11 cellular contexts compared by ENCODE assay signal in the genomic region with DNA sequence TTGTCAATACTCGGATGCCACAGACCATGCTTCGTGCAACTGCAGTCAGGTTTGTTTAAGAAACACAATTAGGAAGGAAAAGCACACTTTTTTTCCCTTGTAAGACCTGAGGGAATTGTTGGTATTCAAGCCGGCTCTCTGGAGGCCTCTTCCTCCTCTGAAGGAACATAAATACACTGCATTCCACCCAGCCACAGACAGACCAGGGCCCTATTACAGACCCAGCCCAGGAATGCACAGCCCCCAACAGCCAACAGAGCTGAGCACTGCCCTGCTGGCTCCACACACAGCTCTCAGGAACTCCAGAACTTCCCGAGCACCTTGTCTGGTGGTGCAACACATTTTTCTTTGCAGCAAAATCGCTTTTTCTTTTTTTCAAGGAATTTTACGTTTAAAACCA.
A peak's percentile ranks its signal among the peaks of the same experiment; 100 is the strongest.
DNase-seq lines count a peak whose midpoint lies in the region; ATAC-seq and TF ChIP-seq lines count a peak whose summit lies in the region.
"Had no signal": no experiment of that assay in that cellular context is flagged by ENCODE, and none has a peak within 500 bp of the region (broad histone marks: within the 10 kb centered on the region; RNA-seq: fewer than 3 reads in every experiment).

No MANE protein-coding gene starts in this region.

- H3K4me2 ChIP-seq in mesenchymal stem cell (ENCODE audit: low read length, poor library complexity, severe bottlenecking): no peak overlapping the region

- no peak overlapping the region for H2BK12ac ChIP-seq in mesenchymal stem cell (ENCODE audit: low read length in 2 of 2)

- no peaks in the 10 kb centered on the region for H3K79me1 ChIP-seq in mesenchymal stem cell (replicated peaks; ENCODE audit: low read length, poor library complexity, severe bottlenecking)

- no peak overlapping the region for H4K91ac ChIP-seq in mesenchymal stem cell (ENCODE audit: low read length)

- no peak overlapping the region for H3K14ac ChIP-seq in mesenchymal stem cell (ENCODE audit: low read length in 2 of 2)

- H3K27me3 ChIP-seq in ACC112 (ENCODE audit: insufficient read depth, low read length): peaks cover 15% of the 10 kb centered on the region
- H3K27me3 ChIP-seq in mesenchymal stem cell (ENCODE audit: control insufficient read depth in 1 of 2, insufficient read depth in 1 of 2, low read length in 2 of 2): peaks cover 3 to 9% of the 10 kb centered on the region in 2 experiments
- H3K27me3 ChIP-seq: sigmoid colon had no signal

- H3K4me1 ChIP-seq in ACC112 (ENCODE audit: control insufficient read depth, insufficient read depth, low read length, unreplicated experiment): peaks cover 38% of the 10 kb centered on the region
- H3K4me1 ChIP-seq in mesenchymal stem cell (ENCODE audit: control insufficient read depth, insufficient read depth, low read depth, low read length): peaks cover 22% of the 10 kb centered on the region

- H3K4me3 ChIP-seq in ACC112 (ENCODE audit: low read depth, low read length): peak overlapping the region; percentile 23; the same call in 1 of the 2 replicates
- no peak overlapping the region for H3K4me3 ChIP-seq in choroid plexus epithelial cell (ENCODE audit: low read depth, low read length)
- no peak overlapping the region for H3K4me3 ChIP-seq in mesenchymal stem cell (ENCODE audit: insufficient read depth in 1 of 2, low read depth in 1 of 2, low read length in 2 of 2)

- H4K8ac ChIP-seq in mesenchymal stem cell (ENCODE audit: low read length): peak overlapping the region; percentile 66

- ATAC-seq in GM21723 (IDR thresholded peaks at IDR 0.05; ENCODE audit: unreplicated experiment) (no peak), GM18502 (IDR thresholded peaks at IDR 0.05; ENCODE audit: poor library complexity, unreplicated experiment) (no peak)
- ATAC-seq: left colon had no signal

- H2BK5ac ChIP-seq in mesenchymal stem cell (ENCODE audit: low read depth, low read length, poor library complexity, severe bottlenecking): peak overlapping the region; percentile 85

- peak; percentile 42 for DNase-seq in HS-27A (ENCODE audit: low read depth)
- DNase-seq in choroid plexus epithelial cell (ENCODE audit: low read depth): peak; percentile 98
- peak; percentile 87 for DNase-seq in mesenchymal stem cell
- no peak for DNase-seq in stimulated activated CD4-positive, alpha-beta T cell treated with anti-CD3 and anti-CD28 coated beads, Interleukin-2, amount 100 ng/mL, for 24 hours
- DNase-seq in GM10266 (ENCODE audit: extremely low spot score): no peak
- DNase-seq: activated B cell treated with CpG ODN at 0.5 μM for 24 hours, left colon, sigmoid colon had no signal

- H3K23ac ChIP-seq in mesenchymal stem cell (ENCODE audit: low read length in 2 of 2): no peak overlapping the region

- H3K4ac ChIP-seq in mesenchymal stem cell (ENCODE audit: low read depth in 1 of 2, low read length in 2 of 2): no peak overlapping the region

- peak overlapping the region in 1 of 2 experiments; percentile 34 for H3K18ac ChIP-seq in mesenchymal stem cell (ENCODE audit: low read depth in 1 of 2, low read length in 2 of 2)

- no peaks in the 10 kb centered on the region for H3K79me2 ChIP-seq in ACC112 (ENCODE audit: control insufficient read depth, insufficient read depth, low read length, unreplicated experiment)

- H2AFZ ChIP-seq in ACC112 (ENCODE audit: low read length, unreplicated experiment) (no peak overlapping the region), mesenchymal stem cell (ENCODE audit: low read depth, low read length) (no peak overlapping the region)

- H3K27ac ChIP-seq in ACC112 (ENCODE audit: low read depth, low read length) (no peak overlapping the region), mesenchymal stem cell (ENCODE audit: low read length, poor library complexity, severe bottlenecking) (peak overlapping the region; percentile 89)

- H3K36me3 ChIP-seq in ACC112 (ENCODE audit: insufficient read depth, low read length) (no peaks in the 10 kb centered on the region), mesenchymal stem cell (ENCODE audit: control insufficient read depth in 1 of 2, insufficient read depth in 2 of 2, low read depth in 1 of 2, low read length in 2 of 2) (no peaks in the 10 kb centered on the region)
- H3K36me3 ChIP-seq: sigmoid colon had no signal

- H3K9me3 ChIP-seq in mesenchymal stem cell (ENCODE audit: control insufficient read depth, low read length): peaks cover 5% of the 10 kb centered on the region
- H3K9me3 ChIP-seq: sigmoid colon had no signal

- peak overlapping the region; percentile 57 for H3K9ac ChIP-seq in mesenchymal stem cell (ENCODE audit: low read length)

- H2AK5ac ChIP-seq in mesenchymal stem cell (ENCODE audit: low read length, severe bottlenecking): no peak overlapping the region

- H2BK120ac ChIP-seq in mesenchymal stem cell (ENCODE audit: low read depth, low read length): peak overlapping the region; percentile 22

- TF ChIP-seq CTCF in choroid plexus epithelial cell (conservative IDR thresholded peaks at IDR 0.05; ENCODE audit: low read depth, low read length) (no peak), GM10266 (IDR thresholded peaks at IDR 0.05; ENCODE audit: control insufficient read depth, insufficient read depth, low read depth, missing control alignments) (no peak)

- H2BK15ac ChIP-seq in mesenchymal stem cell (ENCODE audit: low read depth, poor library complexity, severe bottlenecking): no peak overlapping the region

- 0% methylated on average over 4 of the region's 6 CpGs for WGBS in mesenchymal stem cell

Comparison
In these comparisons a context has a peak if more than half of its experiments do, and no peak if none do; other contexts are left out.
1. DNase-seq: peak in HS-27A (single experiment), choroid plexus epithelial cell (single experiment) and mesenchymal stem cell (single experiment); none in stimulated activated CD4-positive, alpha-beta T cell treated with anti-CD3 and anti-CD28 coated beads, Interleukin-2, amount 100 ng/mL, for 24 hours (0 of 2) and GM10266 (single experiment).